2 cellular contexts compared by ENCODE assay signal in genomic region chr11:78514922-78515502, GRCh38.
A peak's percentile ranks its signal among the peaks of the same experiment; 100 is the strongest.
TF ChIP-seq lines count a peak whose summit lies in the region.

No MANE protein-coding gene starts in this region.

TF ChIP-seq in GM23338, 12 proteins besides CTCF, POLR2A, EP300 and RAD21 (continued from another document):
- TF ChIP-seq, protein P1, sequence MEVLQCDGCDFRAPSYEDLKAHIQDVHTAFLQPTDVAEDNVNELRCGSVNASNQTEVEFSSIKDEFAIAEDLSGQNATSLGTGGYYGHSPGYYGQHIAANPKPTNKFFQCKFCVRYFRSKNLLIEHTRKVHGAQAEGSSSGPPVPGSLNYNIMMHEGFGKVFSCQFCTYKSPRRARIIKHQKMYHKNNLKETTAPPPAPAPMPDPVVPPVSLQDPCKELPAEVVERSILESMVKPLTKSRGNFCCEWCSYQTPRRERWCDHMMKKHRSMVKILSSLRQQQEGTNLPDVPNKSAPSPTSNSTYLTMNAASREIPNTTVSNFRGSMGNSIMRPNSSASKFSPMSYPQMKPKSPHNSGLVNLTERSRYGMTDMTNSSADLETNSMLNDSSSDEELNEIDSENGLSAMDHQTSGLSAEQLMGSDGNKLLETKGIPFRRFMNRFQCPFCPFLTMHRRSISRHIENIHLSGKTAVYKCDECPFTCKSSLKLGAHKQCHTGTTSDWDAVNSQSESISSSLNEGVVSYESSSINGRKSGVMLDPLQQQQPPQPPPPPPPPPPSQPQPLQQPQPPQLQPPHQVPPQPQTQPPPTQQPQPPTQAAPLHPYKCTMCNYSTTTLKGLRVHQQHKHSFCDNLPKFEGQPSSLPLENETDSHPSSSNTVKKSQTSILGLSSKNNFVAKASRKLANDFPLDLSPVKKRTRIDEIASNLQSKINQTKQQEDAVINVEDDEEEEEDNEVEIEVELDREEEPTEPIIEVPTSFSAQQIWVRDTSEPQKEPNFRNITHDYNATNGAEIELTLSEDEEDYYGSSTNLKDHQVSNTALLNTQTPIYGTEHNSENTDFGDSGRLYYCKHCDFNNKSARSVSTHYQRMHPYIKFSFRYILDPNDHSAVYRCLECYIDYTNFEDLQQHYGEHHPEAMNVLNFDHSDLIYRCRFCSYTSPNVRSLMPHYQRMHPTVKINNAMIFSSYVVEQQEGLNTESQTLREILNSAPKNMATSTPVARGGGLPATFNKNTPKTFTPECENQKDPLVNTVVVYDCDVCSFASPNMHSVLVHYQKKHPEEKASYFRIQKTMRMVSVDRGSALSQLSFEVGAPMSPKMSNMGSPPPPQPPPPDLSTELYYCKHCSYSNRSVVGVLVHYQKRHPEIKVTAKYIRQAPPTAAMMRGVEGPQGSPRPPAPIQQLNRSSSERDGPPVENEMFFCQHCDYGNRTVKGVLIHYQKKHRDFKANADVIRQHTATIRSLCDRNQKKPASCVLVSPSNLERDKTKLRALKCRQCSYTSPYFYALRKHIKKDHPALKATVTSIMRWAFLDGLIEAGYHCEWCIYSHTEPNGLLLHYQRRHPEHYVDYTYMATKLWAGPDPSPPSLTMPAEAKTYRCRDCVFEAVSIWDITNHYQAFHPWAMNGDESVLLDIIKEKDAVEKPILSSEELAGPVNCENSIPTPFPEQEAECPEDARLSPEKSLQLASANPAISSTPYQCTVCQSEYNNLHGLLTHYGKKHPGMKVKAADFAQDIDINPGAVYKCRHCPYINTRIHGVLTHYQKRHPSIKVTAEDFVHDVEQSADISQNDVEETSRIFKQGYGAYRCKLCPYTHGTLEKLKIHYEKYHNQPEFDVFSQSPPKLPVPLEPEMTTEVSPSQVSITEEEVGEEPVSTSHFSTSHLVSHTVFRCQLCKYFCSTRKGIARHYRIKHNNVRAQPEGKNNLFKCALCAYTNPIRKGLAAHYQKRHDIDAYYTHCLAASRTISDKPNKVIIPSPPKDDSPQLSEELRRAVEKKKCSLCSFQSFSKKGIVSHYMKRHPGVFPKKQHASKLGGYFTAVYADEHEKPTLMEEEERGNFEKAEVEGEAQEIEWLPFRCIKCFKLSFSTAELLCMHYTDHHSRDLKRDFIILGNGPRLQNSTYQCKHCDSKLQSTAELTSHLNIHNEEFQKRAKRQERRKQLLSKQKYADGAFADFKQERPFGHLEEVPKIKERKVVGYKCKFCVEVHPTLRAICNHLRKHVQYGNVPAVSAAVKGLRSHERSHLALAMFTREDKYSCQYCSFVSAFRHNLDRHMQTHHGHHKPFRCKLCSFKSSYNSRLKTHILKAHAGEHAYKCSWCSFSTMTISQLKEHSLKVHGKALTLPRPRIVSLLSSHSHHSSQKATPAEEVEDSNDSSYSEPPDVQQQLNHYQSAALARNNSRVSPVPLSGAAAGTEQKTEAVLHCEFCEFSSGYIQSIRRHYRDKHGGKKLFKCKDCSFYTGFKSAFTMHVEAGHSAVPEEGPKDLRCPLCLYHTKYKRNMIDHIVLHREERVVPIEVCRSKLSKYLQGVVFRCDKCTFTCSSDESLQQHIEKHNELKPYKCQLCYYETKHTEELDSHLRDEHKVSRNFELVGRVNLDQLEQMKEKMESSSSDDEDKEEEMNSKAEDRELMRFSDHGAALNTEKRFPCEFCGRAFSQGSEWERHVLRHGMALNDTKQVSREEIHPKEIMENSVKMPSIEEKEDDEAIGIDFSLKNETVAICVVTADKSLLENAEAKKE (CRISPR knock-in tag; IDR thresholded peaks at IDR 0.05) = no peak
- TF ChIP-seq JUNB (IDR thresholded peaks at IDR 0.05; ENCODE audit: unreplicated experiment) = no peak
- TF ChIP-seq STAT1 (IDR thresholded peaks at IDR 0.05; ENCODE audit: unreplicated experiment) = no peak
- no peak for TF ChIP-seq ZNF114 (CRISPR knock-in tag; IDR thresholded peaks at IDR 0.05)
- TF ChIP-seq EZH2 (IDR thresholded peaks at IDR 0.05; ENCODE audit: low read depth, unreplicated experiment) = no peak
- no peak for TF ChIP-seq POLR2AphosphoS5 (IDR thresholded peaks at IDR 0.05; ENCODE audit: low read depth)

TF ChIP-seq in SK-N-SH treated with all-trans-retinoic acid at 6 μM for 48 hours, 23 proteins besides CTCF, POLR2A, EP300 and RAD21 (continued from another document):
- TF ChIP-seq ZFP3 (CRISPR knock-in tag; IDR thresholded peaks at IDR 0.05) = no peak
- TF ChIP-seq ISL1 (CRISPR knock-in tag; IDR thresholded peaks at IDR 0.05) = peak; percentile 54
- TF ChIP-seq TCF4 (CRISPR knock-in tag; IDR thresholded peaks at IDR 0.05; ENCODE audit: borderline replicate concordance) = peak; percentile 90
- no peak for TF ChIP-seq ARNTL (CRISPR knock-in tag; IDR thresholded peaks at IDR 0.05; ENCODE audit: borderline replicate concordance, low read depth)
